Comparison of ENCODE assay signal across 1 cellular context in genomic region chr2:171416009-171416926, GRCh38.
A peak's percentile ranks its signal among the peaks of the same experiment; 100 is the strongest.
TF ChIP-seq lines count a peak whose summit lies in the region.

No MANE protein-coding gene starts in this region.

TF ChIP-seq in HepG2, 621 proteins besides CTCF, POLR2A, EP300 and RAD21 (continued from another document and continues in another):
- TF ChIP-seq E2F2 (CRISPR knock-in tag; IDR thresholded peaks at IDR 0.05; ENCODE audit: borderline replicate concordance) (no peak), ZNF124 (CRISPR knock-in tag; IDR thresholded peaks at IDR 0.05) (peak; percentile 52; the same call in 1 of the 2 replicates), ZNF652 (CRISPR knock-in tag; IDR thresholded peaks at IDR 0.05; ENCODE audit: borderline replicate concordance, low read depth) (no peak), ZMYM2 (CRISPR knock-in tag; IDR thresholded peaks at IDR 0.05) (no peak), PLSCR1 (CRISPR knock-in tag; IDR thresholded peaks at IDR 0.05; ENCODE audit: borderline replicate concordance) (no peak), SCMH1 (CRISPR knock-in tag; IDR thresholded peaks at IDR 0.05; ENCODE audit: borderline replicate concordance) (no peak), ASH2L (IDR thresholded peaks at IDR 0.05; ENCODE audit: insufficient read length, low read depth, low read length) (peak; percentile 39), ZNF496 (CRISPR knock-in tag; IDR thresholded peaks at IDR 0.05; ENCODE audit: insufficient replicate concordance) (no peak), KAT8 (CRISPR knock-in tag; IDR thresholded peaks at IDR 0.05) (peak; percentile 60), SMC3 (IDR thresholded peaks at IDR 0.05; ENCODE audit: low read length) (peak; percentile 99), TFE3 (CRISPR knock-in tag; IDR thresholded peaks at IDR 0.05) (0 out of 2 replicates have a peak, but pooled peaks have one; percentile 35), ZNF784 (CRISPR knock-in tag; IDR thresholded peaks at IDR 0.05; ENCODE audit: borderline replicate concordance) (peak; percentile 99), ZNF20 (CRISPR knock-in tag; IDR thresholded peaks at IDR 0.05) (no peak), NCOA5 (CRISPR knock-in tag; IDR thresholded peaks at IDR 0.05) (no peak), ZBTB42 (CRISPR knock-in tag; IDR thresholded peaks at IDR 0.05) (no peak), ZNF543 (CRISPR knock-in tag; IDR thresholded peaks at IDR 0.05) (no peak), CBX2 (IDR thresholded peaks at IDR 0.05; ENCODE audit: low read depth, low read length) (no peak), CBX2 (CRISPR knock-in tag; IDR thresholded peaks at IDR 0.05; ENCODE audit: low read depth) (no peak), SAP130 (CRISPR knock-in tag; IDR thresholded peaks at IDR 0.05; ENCODE audit: low read depth) (peak; percentile 74), POLR2G (IDR thresholded peaks at IDR 0.05; ENCODE audit: low read depth, low read length) (no peak), KDM4B (CRISPR knock-in tag; IDR thresholded peaks at IDR 0.05) (no peak), ZNF713 (CRISPR knock-in tag; IDR thresholded peaks at IDR 0.05) (no peak), ZNF792 (CRISPR knock-in tag; IDR thresholded peaks at IDR 0.05) (0 out of 2 replicates have a peak, but pooled peaks have one; percentile 26), ZFP90 (CRISPR knock-in tag; IDR thresholded peaks at IDR 0.05; ENCODE audit: borderline replicate concordance) (no peak), HOXA9 (CRISPR knock-in tag; IDR thresholded peaks at IDR 0.05; ENCODE audit: borderline replicate concordance) (no peak), GPBP1L1 (CRISPR knock-in tag; IDR thresholded peaks at IDR 0.05) (no peak), SATB2 (CRISPR knock-in tag; IDR thresholded peaks at IDR 0.05) (no peak), ZNF547 (CRISPR knock-in tag; IDR thresholded peaks at IDR 0.05) (no peak), ZNF747 (CRISPR knock-in tag; IDR thresholded peaks at IDR 0.05; ENCODE audit: borderline replicate concordance) (no peak), NR1H2 (CRISPR knock-in tag; IDR thresholded peaks at IDR 0.05; ENCODE audit: borderline replicate concordance, low read depth) (no peak), ZFYVE20 (CRISPR knock-in tag; IDR thresholded peaks at IDR 0.05; ENCODE audit: borderline replicate concordance, low read depth) (no peak), SMAD3 (CRISPR knock-in tag; IDR thresholded peaks at IDR 0.05) (0 out of 2 replicates have a peak, but pooled peaks have one; percentile 31), SOX6 (IDR thresholded peaks at IDR 0.05) (no peak), SOX6 (CRISPR knock-in tag; IDR thresholded peaks at IDR 0.05) (peak; percentile 50), GATAD2A (CRISPR knock-in tag; IDR thresholded peaks at IDR 0.05) (peak; percentile 76), ATF4 (CRISPR knock-in tag; IDR thresholded peaks at IDR 0.05) (peak in 1 of 2 experiments; percentile 5; a peak in 1 of 4 replicates)
- TF ChIP-seq, protein P1, sequence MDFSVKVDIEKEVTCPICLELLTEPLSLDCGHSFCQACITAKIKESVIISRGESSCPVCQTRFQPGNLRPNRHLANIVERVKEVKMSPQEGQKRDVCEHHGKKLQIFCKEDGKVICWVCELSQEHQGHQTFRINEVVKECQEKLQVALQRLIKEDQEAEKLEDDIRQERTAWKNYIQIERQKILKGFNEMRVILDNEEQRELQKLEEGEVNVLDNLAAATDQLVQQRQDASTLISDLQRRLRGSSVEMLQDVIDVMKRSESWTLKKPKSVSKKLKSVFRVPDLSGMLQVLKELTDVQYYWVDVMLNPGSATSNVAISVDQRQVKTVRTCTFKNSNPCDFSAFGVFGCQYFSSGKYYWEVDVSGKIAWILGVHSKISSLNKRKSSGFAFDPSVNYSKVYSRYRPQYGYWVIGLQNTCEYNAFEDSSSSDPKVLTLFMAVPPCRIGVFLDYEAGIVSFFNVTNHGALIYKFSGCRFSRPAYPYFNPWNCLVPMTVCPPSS (IDR thresholded peaks at IDR 0.05): no peak
- TF ChIP-seq, protein P2, sequence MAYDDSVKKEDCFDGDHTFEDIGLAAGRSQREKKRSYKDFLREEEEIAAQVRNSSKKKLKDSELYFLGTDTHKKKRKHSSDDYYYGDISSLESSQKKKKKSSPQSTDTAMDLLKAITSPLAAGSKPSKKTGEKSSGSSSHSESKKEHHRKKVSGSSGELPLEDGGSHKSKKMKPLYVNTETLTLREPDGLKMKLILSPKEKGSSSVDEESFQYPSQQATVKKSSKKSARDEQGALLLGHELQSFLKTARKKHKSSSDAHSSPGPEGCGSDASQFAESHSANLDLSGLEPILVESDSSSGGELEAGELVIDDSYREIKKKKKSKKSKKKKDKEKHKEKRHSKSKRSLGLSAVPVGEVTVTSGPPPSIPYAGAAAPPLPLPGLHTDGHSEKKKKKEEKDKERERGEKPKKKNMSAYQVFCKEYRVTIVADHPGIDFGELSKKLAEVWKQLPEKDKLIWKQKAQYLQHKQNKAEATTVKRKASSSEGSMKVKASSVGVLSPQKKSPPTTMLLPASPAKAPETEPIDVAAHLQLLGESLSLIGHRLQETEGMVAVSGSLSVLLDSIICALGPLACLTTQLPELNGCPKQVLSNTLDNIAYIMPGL (CRISPR knock-in tag; IDR thresholded peaks at IDR 0.05; ENCODE audit: borderline replicate concordance in 1 of 2, low read depth in 1 of 2): peak; percentile 64 to 79; a peak in 2 of 4 replicates
- TF ChIP-seq, protein P3, sequence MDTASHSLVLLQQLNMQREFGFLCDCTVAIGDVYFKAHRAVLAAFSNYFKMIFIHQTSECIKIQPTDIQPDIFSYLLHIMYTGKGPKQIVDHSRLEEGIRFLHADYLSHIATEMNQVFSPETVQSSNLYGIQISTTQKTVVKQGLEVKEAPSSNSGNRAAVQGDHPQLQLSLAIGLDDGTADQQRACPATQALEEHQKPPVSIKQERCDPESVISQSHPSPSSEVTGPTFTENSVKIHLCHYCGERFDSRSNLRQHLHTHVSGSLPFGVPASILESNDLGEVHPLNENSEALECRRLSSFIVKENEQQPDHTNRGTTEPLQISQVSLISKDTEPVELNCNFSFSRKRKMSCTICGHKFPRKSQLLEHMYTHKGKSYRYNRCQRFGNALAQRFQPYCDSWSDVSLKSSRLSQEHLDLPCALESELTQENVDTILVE (CRISPR knock-in tag; IDR thresholded peaks at IDR 0.05): peak; percentile 63; the same call in 1 of the 2 replicates
- TF ChIP-seq, protein P4, sequence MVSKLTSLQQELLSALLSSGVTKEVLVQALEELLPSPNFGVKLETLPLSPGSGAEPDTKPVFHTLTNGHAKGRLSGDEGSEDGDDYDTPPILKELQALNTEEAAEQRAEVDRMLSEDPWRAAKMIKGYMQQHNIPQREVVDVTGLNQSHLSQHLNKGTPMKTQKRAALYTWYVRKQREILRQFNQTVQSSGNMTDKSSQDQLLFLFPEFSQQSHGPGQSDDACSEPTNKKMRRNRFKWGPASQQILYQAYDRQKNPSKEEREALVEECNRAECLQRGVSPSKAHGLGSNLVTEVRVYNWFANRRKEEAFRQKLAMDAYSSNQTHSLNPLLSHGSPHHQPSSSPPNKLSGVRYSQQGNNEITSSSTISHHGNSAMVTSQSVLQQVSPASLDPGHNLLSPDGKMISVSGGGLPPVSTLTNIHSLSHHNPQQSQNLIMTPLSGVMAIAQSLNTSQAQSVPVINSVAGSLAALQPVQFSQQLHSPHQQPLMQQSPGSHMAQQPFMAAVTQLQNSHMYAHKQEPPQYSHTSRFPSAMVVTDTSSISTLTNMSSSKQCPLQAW (CRISPR knock-in tag; IDR thresholded peaks at IDR 0.05): peak; percentile 72
- TF ChIP-seq, protein P5, sequence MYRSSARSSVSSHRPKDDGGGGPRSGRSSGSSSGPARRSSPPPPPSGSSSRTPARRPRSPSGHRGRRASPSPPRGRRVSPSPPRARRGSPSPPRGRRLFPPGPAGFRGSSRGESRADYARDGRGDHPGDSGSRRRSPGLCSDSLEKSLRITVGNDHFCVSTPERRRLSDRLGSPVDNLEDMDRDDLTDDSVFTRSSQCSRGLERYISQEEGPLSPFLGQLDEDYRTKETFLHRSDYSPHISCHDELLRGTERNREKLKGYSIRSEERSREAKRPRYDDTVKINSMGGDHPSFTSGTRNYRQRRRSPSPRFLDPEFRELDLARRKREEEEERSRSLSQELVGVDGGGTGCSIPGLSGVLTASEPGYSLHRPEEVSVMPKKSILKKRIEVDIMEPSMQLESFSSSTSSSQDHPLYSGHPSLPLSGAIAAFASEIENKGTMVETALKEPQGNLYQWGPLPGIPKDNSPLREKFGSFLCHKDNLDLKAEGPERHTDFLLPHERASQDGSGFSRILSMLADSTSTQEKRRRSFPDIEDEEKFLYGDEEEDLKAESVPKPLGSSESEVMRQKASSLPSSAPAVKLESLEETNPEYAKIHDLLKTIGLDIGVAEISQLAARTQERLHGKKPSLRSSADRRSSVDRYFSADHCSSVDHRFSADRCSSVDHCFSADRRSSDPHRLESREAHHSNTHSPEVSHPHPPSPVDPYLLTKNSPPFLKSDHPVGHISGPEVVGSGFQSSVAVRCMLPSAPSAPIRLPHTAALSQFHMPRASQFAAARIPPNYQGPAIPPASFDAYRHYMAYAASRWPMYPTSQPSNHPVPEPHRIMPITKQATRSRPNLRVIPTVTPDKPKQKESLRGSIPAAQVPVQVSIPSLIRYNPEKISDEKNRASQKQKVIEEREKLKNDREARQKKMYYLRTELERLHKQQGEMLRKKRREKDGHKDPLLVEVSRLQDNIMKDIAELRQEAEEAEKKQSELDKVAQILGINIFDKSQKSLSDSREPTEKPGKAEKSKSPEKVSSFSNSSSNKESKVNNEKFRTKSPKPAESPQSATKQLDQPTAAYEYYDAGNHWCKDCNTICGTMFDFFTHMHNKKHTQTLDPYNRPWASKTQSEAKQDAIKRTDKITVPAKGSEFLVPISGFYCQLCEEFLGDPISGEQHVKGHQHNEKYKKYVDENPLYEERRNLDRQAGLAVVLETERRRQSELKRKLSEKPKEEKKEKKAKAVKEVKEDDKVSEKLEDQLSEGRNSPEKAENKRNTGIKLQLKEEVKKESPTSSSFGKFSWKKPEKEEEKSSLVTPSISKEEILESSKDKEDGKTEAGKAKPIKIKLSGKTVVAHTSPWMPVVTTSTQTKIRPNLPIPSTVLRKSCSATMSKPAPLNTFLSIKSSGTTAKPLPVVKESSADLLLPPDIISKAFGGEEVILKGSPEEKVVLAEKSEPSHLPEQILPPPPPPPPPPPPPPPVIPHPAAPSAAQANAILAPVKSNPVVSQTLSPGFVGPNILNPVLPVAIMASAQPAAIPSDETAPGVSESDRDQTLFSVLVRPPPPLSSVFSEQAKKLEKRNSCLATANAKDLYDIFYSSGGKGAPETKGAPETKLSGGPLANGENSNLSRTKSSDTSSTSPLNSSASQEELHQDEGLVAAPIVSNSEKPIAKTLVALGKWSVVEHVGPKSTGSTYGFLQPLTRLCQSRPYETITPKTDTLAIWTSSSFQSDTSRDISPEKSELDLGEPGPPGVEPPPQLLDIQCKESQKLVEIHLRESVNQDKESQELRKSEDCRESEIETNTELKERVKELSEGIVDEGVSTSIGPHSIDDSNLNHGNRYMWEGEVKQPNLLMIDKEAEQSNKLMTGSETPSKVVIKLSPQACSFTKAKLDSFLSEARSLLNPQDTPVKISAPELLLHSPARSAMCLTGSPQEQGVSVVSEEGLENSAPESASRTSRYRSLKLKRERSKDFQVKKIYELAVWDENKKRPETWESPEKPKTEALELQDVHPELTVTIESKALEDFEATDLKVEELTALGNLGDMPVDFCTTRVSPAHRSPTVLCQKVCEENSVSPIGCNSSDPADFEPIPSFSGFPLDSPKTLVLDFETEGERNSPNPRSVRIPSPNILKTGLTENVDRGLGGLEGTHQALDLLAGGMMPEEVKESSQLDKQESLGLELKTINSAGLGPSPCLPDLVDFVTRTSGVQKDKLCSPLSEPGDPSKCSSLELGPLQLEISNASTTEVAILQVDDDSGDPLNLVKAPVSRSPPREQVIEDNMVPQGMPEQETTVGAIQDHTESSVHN (CRISPR knock-in tag; IDR thresholded peaks at IDR 0.05): no peak
